27 cellular contexts compared by ENCODE assay signal in the genomic region with DNA sequence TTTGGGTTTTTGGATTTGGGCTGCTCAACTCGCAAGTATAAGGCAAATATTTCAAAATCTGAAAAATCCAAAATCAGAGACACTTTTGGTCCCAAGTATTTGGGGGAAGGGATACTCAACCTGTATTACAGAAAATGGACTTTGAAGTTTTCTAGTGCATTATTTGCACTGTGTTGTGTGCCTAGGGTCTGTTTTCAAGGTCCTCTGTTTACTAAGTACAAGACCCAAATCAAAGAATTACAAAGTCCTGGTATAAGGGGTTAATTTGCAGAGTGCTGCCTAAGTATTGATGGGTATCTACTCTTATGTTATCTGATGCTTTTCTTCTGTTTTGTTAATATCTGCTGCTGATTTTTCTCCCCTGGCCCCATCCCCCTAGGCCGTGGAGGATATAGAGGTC. TPM values are rescaled to one million over a fixed set of nuclear protein-coding genes. Genes with fewer than 3 reads are reported as not detected.
DNase-seq lines count a peak whose midpoint lies in the region; ATAC-seq and TF ChIP-seq lines count a peak whose summit lies in the region.
"Had no signal": no experiment of that assay in that cellular context is flagged by ENCODE, and none has a peak within 500 bp of the region (broad histone marks: within the 10 kb centered on the region; RNA-seq: fewer than 3 reads in every experiment).

No MANE protein-coding gene starts in this region.

- H3K4me3 Mint-ChIP-seq in activated naive CD8-positive, alpha-beta T cell: no peak overlapping the region
- no peak overlapping the region for H3K4me3 Mint-ChIP-seq in activated naive CD8-positive, alpha-beta T cell treated with anti-CD3 and anti-CD28 coated beads, Interleukin-2, amount 50 U/mL, for 24 hours
- no peak overlapping the region for H3K4me3 Mint-ChIP-seq in H9
- H3K4me3 Mint-ChIP-seq in naive thymus-derived CD8-positive, alpha-beta T cell: no peak overlapping the region
- H3K4me3 Mint-ChIP-seq: CD4-positive, CD25-positive, alpha-beta regulatory T cell; HFFc6 had no signal

- H3K4ac ChIP-seq in H9 (ENCODE audit: low read depth, low read length): no peak overlapping the region

- H3K9me3 Mint-ChIP-seq in activated naive CD8-positive, alpha-beta T cell (ENCODE audit: low read depth): no peaks in the 10 kb centered on the region
- no peaks in the 10 kb centered on the region for H3K9me3 Mint-ChIP-seq in activated naive CD8-positive, alpha-beta T cell treated with anti-CD3 and anti-CD28 coated beads, Interleukin-2, amount 50 U/mL, for 24 hours
- H3K9me3 Mint-ChIP-seq in H9: no peaks in the 10 kb centered on the region
- no peaks in the 10 kb centered on the region for H3K9me3 Mint-ChIP-seq in naive thymus-derived CD8-positive, alpha-beta T cell
- H3K9me3 Mint-ChIP-seq: HFFc6 had no signal

- no peak overlapping the region for H3K4me3 ChIP-seq in WERI-Rb-1 (ENCODE audit: low read depth, low read length)
- H3K4me3 ChIP-seq: BLaER1, HAP-1 had no signal

- H3K4me1 Mint-ChIP-seq in activated naive CD8-positive, alpha-beta T cell (ENCODE audit: low read depth): no peaks in the 10 kb centered on the region
- peaks cover 2% of the 10 kb centered on the region for H3K4me1 Mint-ChIP-seq in activated naive CD8-positive, alpha-beta T cell treated with anti-CD3 and anti-CD28 coated beads, Interleukin-2, amount 50 U/mL, for 24 hours
- H3K4me1 Mint-ChIP-seq in H9: no peaks in the 10 kb centered on the region
- peaks cover 0 to 14% (median under 1%) of the 10 kb centered on the region in 4 donors for H3K4me1 Mint-ChIP-seq in naive thymus-derived CD8-positive, alpha-beta T cell

- H3K14ac ChIP-seq in H9 (ENCODE audit: insufficient read depth, low read length): no peak overlapping the region

- H3K36me3 ChIP-seq in WERI-Rb-1: peaks cover 82% of the 10 kb centered on the region

- ATAC-seq in activated naive CD8-positive, alpha-beta T cell treated with anti-CD3 and anti-CD28 coated beads, Interleukin-2, amount 50 U/mL, for 24 hours: no peak
- no peak for ATAC-seq in naive thymus-derived CD8-positive, alpha-beta T cell
- ATAC-seq in GM19463 (IDR thresholded peaks at IDR 0.05; ENCODE audit: unreplicated experiment): no peak

- no peak overlapping the region for H4K5ac ChIP-seq in H9 (ENCODE audit: insufficient read length, low read depth, low read length)

- DNase-seq in activated naive CD8-positive, alpha-beta T cell treated with anti-CD3 and anti-CD28 coated beads, Interleukin-2, amount 50 U/mL, for 24 hours: no peak
- no peak for DNase-seq in H9
- no peak for DNase-seq in naive thymus-derived CD8-positive, alpha-beta T cell
- no peak for DNase-seq in hepatic stellate cell (ENCODE audit: low spot score)
- DNase-seq in WERI-Rb-1: no peak
- DNase-seq: CD4-positive, CD25-positive, alpha-beta regulatory T cell; COR-L47; DMS53; HFFc6; KBM-7; MV-4-11; NCI-H1105 treated with DMSO at 0.1 percent for 48 hours; NCI-H146; NCI-H1930; NCI-H2107; NCI-H524 treated with DMSO at 0.1 percent for 48 hours; NCI-H774 had no signal

- H3K4me1 ChIP-seq in H9 (ENCODE audit: insufficient read depth, low read length): no peaks in the 10 kb centered on the region
- H3K4me1 ChIP-seq: BLaER1, HAP-1 had no signal

- H3K9ac ChIP-seq in H9 (ENCODE audit: extremely low read depth, insufficient read length, low read length): no peak overlapping the region
- H3K9ac ChIP-seq: BLaER1 had no signal

- no peak overlapping the region for H2BK120ac ChIP-seq in H9 (ENCODE audit: low read depth, low read length, poor library complexity, severe bottlenecking)

- no peak overlapping the region for H3K56ac ChIP-seq in H9 (ENCODE audit: insufficient read length, low read depth, low read length)

- H2BK15ac ChIP-seq in H9 (ENCODE audit: low read depth, low read length): no peak overlapping the region

- no peak overlapping the region for H2BK5ac ChIP-seq in H9 (ENCODE audit: insufficient read length, low read length)

- no peak overlapping the region for H3K23ac ChIP-seq in H9 (ENCODE audit: insufficient read length, low read depth, low read length)

- TF ChIP-seq CTCF in H9 (conservative IDR thresholded peaks at IDR 0.05): no peak
- TF ChIP-seq CTCF in WERI-Rb-1 (IDR thresholded peaks at IDR 0.05; ENCODE audit: low read depth, low read length): no peak

- peak overlapping the region; percentile 10 for H3K27ac Mint-ChIP-seq in activated naive CD8-positive, alpha-beta T cell
- H3K27ac Mint-ChIP-seq in activated naive CD8-positive, alpha-beta T cell treated with anti-CD3 and anti-CD28 coated beads, Interleukin-2, amount 50 U/mL, for 24 hours: no peak overlapping the region
- H3K27ac Mint-ChIP-seq in H9: peak overlapping the region; percentile 23 to 68 (median 34); a peak in 4 of 7 replicates
- H3K27ac Mint-ChIP-seq in naive thymus-derived CD8-positive, alpha-beta T cell: peak overlapping the region in 8 of 10 donors; percentile 29 to 91 (median 53)
- H3K27ac Mint-ChIP-seq: HFFc6 had no signal

- no peaks in the 10 kb centered on the region for H3K27me3 Mint-ChIP-seq in activated naive CD8-positive, alpha-beta T cell
- H3K27me3 Mint-ChIP-seq in activated naive CD8-positive, alpha-beta T cell treated with anti-CD3 and anti-CD28 coated beads, Interleukin-2, amount 50 U/mL, for 24 hours: no peaks in the 10 kb centered on the region
- no peaks in the 10 kb centered on the region for H3K27me3 Mint-ChIP-seq in H9 (ENCODE audit: low read depth)
- no peaks in the 10 kb centered on the region for H3K27me3 Mint-ChIP-seq in naive thymus-derived CD8-positive, alpha-beta T cell
- H3K27me3 Mint-ChIP-seq: CD4-positive, CD25-positive, alpha-beta regulatory T cell had no signal

- H3K4me2 ChIP-seq in H9 (ENCODE audit: insufficient read depth, insufficient read length, low read length): no peak overlapping the region
- H3K4me2 ChIP-seq: BLaER1 had no signal

- H2BK12ac ChIP-seq in H9 (ENCODE audit: insufficient read length, low read depth, low read length): no peak overlapping the region

- WGBS in H9 (ENCODE audit: extremely low coverage, insufficient read length, low lambda C conversion rate): no CpG with 5 or more reads among the region's 2 CpGs

- H3T11ph ChIP-seq in H9 (ENCODE audit: low read length): no peak overlapping the region

- H3K27me3 ChIP-seq in H9 (ENCODE audit: insufficient read depth, low read length) (no peaks in the 10 kb centered on the region), WERI-Rb-1 (ENCODE audit: insufficient read depth, low read depth, severe bottlenecking) (no peaks in the 10 kb centered on the region)
- H3K27me3 ChIP-seq: BLaER1 had no signal

- H3K18ac ChIP-seq in H9 (ENCODE audit: insufficient read length, low read depth, low read length): no peak overlapping the region

- peaks cover 3% of the 10 kb centered on the region for H4K20me1 ChIP-seq in H9 (ENCODE audit: control insufficient read depth, insufficient read depth, insufficient read length)

- H4K91ac ChIP-seq in H9 (ENCODE audit: insufficient read length, low read depth, low read length): no peak overlapping the region

- no peaks in the 10 kb centered on the region for H3K79me1 ChIP-seq in H9 (ENCODE audit: insufficient read depth, low read depth, low read length, poor library complexity, severe bottlenecking)

- H3K23me2 ChIP-seq in H9 (ENCODE audit: insufficient read length, low read depth, low read length, poor library complexity, severe bottlenecking): no peaks in the 10 kb centered on the region

- H2BK20ac ChIP-seq in H9 (ENCODE audit: low read depth, low read length, poor library complexity, severe bottlenecking): no peak overlapping the region

- H3K27ac ChIP-seq in H9 (ENCODE audit: insufficient read length, low read depth, low read length) (no peak overlapping the region), WERI-Rb-1 (no peak overlapping the region)
- H3K27ac ChIP-seq: BLaER1 had no signal

- no peak overlapping the region for H4K8ac ChIP-seq in H9 (replicated peaks; ENCODE audit: insufficient read length, low read depth, low read length)

- peaks cover 6% of the 10 kb centered on the region for H3K36me3 Mint-ChIP-seq in activated naive CD8-positive, alpha-beta T cell
- H3K36me3 Mint-ChIP-seq in activated naive CD8-positive, alpha-beta T cell treated with anti-CD3 and anti-CD28 coated beads, Interleukin-2, amount 50 U/mL, for 24 hours (ENCODE audit: low read depth): peaks cover 50% of the 10 kb centered on the region
- peaks cover 42 to 88% (median 77%) of the 10 kb centered on the region in 3 experiments for H3K36me3 Mint-ChIP-seq in H9 (ENCODE audit: insufficient read depth in 1 of 3, low read depth in 3 of 3)
- peaks cover 0 to 93% (median 26%) of the 10 kb centered on the region in 3 donors for H3K36me3 Mint-ChIP-seq in naive thymus-derived CD8-positive, alpha-beta T cell

- no peak overlapping the region for H2AK5ac ChIP-seq in H9 (ENCODE audit: insufficient read length, low read length)

- H2AFZ ChIP-seq in H9 (ENCODE audit: low read length): no peak overlapping the region

- H3K9me3 ChIP-seq in H9 (ENCODE audit: control insufficient read depth, low read depth, low read length) (no peaks in the 10 kb centered on the region), WERI-Rb-1 (ENCODE audit: severe bottlenecking) (no peaks in the 10 kb centered on the region)
- H3K9me3 ChIP-seq: BLaER1, HAP-1 had no signal

- POLR2A ChIA-PET in naive thymus-derived CD8-positive, alpha-beta T cell (lab: Charles Lee): no interaction called here

- no peaks in the 10 kb centered on the region for H3K79me2 ChIP-seq in H9 (ENCODE audit: insufficient read depth, low read length)

RNA-seq across cellular contexts. Expression of gene HEATR9, which starts 25.0 kb away (rescaled TPM):
- total RNA-seq in H9 (2021): not detected in 2 replicates
- total RNA-seq in naive thymus-derived CD8-positive, alpha-beta T cell: 1 to 10 TPM; 1.2 TPM
- under 1 TPM in 1 of 3 donors, not detected in 2; 0.07 TPM for polyA plus RNA-seq in naive thymus-derived CD8-positive, alpha-beta T cell
- total RNA-seq: CD4-positive, CD25-positive, alpha-beta regulatory T cell; Daoy; G401; HFFc6; HT1080; LHCN-M2; MCF 10A had no signal
- polyA plus RNA-seq: AG04450; CD4-positive, CD25-positive, alpha-beta regulatory T cell had no signal

RNA-seq across cellular contexts. Expression of gene TAF15, which starts 34.4 kb away (rescaled TPM):
- total RNA-seq in H9 (2021): 290 and 304 TPM in 2 replicates
- 100 to 1,000 TPM; 271 TPM for total RNA-seq in naive thymus-derived CD8-positive, alpha-beta T cell
- 10 to 100 TPM; 15.0 to 20.2 (median 19.9) TPM for polyA plus RNA-seq in naive thymus-derived CD8-positive, alpha-beta T cell

RNA-seq across cellular contexts. Expression of gene CCL5, which starts 36.5 kb away (rescaled TPM):
- not detected in 2 replicates for total RNA-seq in H9 (2021)
- 10 to 100 TPM; 84.3 to 87.4 TPM for total RNA-seq in naive thymus-derived CD8-positive, alpha-beta T cell
- 1,000 to 10,000 TPM in 1 of 3 donors, 10 to 100 TPM in 2; 41.5 to 1,286 (median 63.8) TPM for polyA plus RNA-seq in naive thymus-derived CD8-positive, alpha-beta T cell
- total RNA-seq: G401, HT1080, MCF 10A had no signal
- polyA plus RNA-seq: AG04450 had no signal

RNA-seq across cellular contexts. Expression of gene MMP28, which starts 48.3 kb away (rescaled TPM):
- total RNA-seq in H9 (2021): not detected in 2 replicates
- total RNA-seq in naive thymus-derived CD8-positive, alpha-beta T cell: 10 to 100 TPM; 15.0 to 15.2 TPM
- 10 to 100 TPM; 10.0 to 30.1 (median 13.4) TPM for polyA plus RNA-seq in naive thymus-derived CD8-positive, alpha-beta T cell
- total RNA-seq: CD4-positive, CD25-positive, alpha-beta regulatory T cell; G401; HFFc6; LHCN-M2 had no signal

Comparison
In these comparisons a context has a peak if more than half of its experiments do, and no peak if none do; other contexts are left out.
1. RNA of gene CCL5, which starts 36.5 kb away (total RNA-seq): 84.3 to 87.4 TPM in naive thymus-derived CD8-positive, alpha-beta T cell; not detected in H9; every median in the first group is over 10 times any median in the second.